ENCODE assay signal across 8 cellular contexts in genomic region chr19:48400018-48400742, GRCh38. TPM values are rescaled to one million over a fixed set of nuclear protein-coding genes. Genes with fewer than 3 reads are reported as not detected.
DNase-seq lines count a peak whose midpoint lies in the region; ATAC-seq and TF ChIP-seq lines count a peak whose summit lies in the region.

No MANE protein-coding gene starts in this region.

- peaks cover 0 to 8% (median 3%) of the 10 kb centered on the region in 5 experiments for H3K9me3 Mint-ChIP-seq in brain

- H3K27ac Mint-ChIP-seq in brain = peak overlapping the region in 4 of 5 experiments; percentile 58 to 97 (median 78)

- H3K9me3 ChIP-seq in aorta (ENCODE audit: control insufficient read depth, low read length) = no peaks in the 10 kb centered on the region

- H3K27me3 ChIP-seq in aorta (ENCODE audit: control insufficient read depth in 1 of 2, insufficient read depth in 2 of 2, low read length in 1 of 2) = no peaks in the 10 kb centered on the region

- no peak overlapping the region for H3K27ac ChIP-seq in aorta (ENCODE audit: low read depth in 1 of 2, low read length in 2 of 2)

- peaks cover 34% of the 10 kb centered on the region for H3K27me3 Mint-ChIP-seq in brain

- peaks cover 9% of the 10 kb centered on the region for H3K36me3 Mint-ChIP-seq in brain

- intact Hi-C loops in left colon (cut with DNase I, micrococcal nuclease) = no loop called here
- intact Hi-C loops in aorta (cut with DNase I) = no loop called here

- no peak for TF ChIP-seq CTCF in brain (conservative IDR thresholded peaks at IDR 0.05)

- ATAC-seq in left colon (peak; percentile 49), aorta (ENCODE audit: low FRiP score) (peak; percentile 85), GM18519 (IDR thresholded peaks at IDR 0.05; ENCODE audit: low FRiP score, unreplicated experiment) (no peak)

- 34 to 38% methylated on average over 14 of the region's 14 CpGs for WGBS in aorta, 2 donors

- peaks cover 61% of the 10 kb centered on the region for H3K4me1 Mint-ChIP-seq in brain

- H3K4me1 ChIP-seq in aorta (ENCODE audit: control insufficient read depth in 1 of 2, insufficient read depth in 2 of 2, low read length in 2 of 2) = no peaks in the 10 kb centered on the region

- peak overlapping the region in 4 of 5 experiments; percentile 66 to 74 (median 70) for H3K4me3 Mint-ChIP-seq in brain

- H3K36me3 ChIP-seq in aorta (ENCODE audit: control insufficient read depth in 1 of 2, insufficient read depth in 2 of 2, low read length in 1 of 2) = no peaks in the 10 kb centered on the region

- H3K4me3 ChIP-seq in aorta (ENCODE audit: low read length in 2 of 2) = no peak overlapping the region

- peak; percentile 44 for DNase-seq in activated naive CD4-positive, alpha-beta T cell treated with Interleukin-2 at 50 U/mL for 16 hours
- DNase-seq in activated naive CD4-positive, alpha-beta T cell (lab: John Stamatoyannopoulos, UW) = no peak
- DNase-seq in NCI-H748 (lab: John Stamatoyannopoulos, UW; ENCODE audit: unreplicated experiment) (peak; percentile 86), left colon (peak; percentile 51 to 60), aorta (peak; percentile 81 to 84), GDM1 (lab: John Stamatoyannopoulos, UW) (no peak)

RNA-seq across cellular contexts. Expression of gene GRIN2D, which starts 6.7 kb away (rescaled TPM):
- polyA plus RNA-seq in brain (ENCODE audit: insufficient read depth, low read depth, low replicate concordance) (2.1 TPM), aorta (under 1 TPM in 1 of 2 donors, not detected in 1; 0.03 TPM)
- total RNA-seq in left colon (under 1 TPM; 0.37 to 0.61 TPM), aorta (1 to 10 TPM in 1 of 2 donors, under 1 TPM in 1; 0.91 to 4.0 TPM)

RNA-seq across cellular contexts. Expression of gene KDELR1, which starts 8.8 kb away (rescaled TPM):
- 216 TPM for polyA plus RNA-seq in brain (ENCODE audit: insufficient read depth, low read depth, low replicate concordance)
- 100 to 1,000 TPM; 226 to 236 TPM for total RNA-seq in left colon
- total RNA-seq in aorta = 100 to 1,000 TPM in 1 of 2 donors, 10 to 100 TPM in 1; 94.0 to 128 TPM
- polyA plus RNA-seq in aorta = 100 to 1,000 TPM in 1 of 2 donors, 10 to 100 TPM in 1; 60.7 to 122 TPM

RNA-seq across cellular contexts. Expression of gene SYNGR4, which starts 36.0 kb away (rescaled TPM):
- polyA plus RNA-seq in brain (ENCODE audit: insufficient read depth, low read depth, low replicate concordance) (8.6 TPM), aorta (not detected)
- total RNA-seq in left colon (not detected), aorta (not detected)

RNA-seq across cellular contexts. Expression of gene TMEM143, which starts 36.4 kb away (rescaled TPM):
- polyA plus RNA-seq in brain (ENCODE audit: insufficient read depth, low read depth, low replicate concordance) (6.4 TPM), aorta (1 to 10 TPM; 6.4 to 6.6 TPM)
- total RNA-seq in left colon (10 to 100 TPM; 12.5 to 18.4 TPM), aorta (1 to 10 TPM; 4.9 to 9.2 TPM)

RNA-seq across cellular contexts. Expression of gene GRWD1, which starts 45.6 kb away (rescaled TPM):
- polyA plus RNA-seq in brain (ENCODE audit: insufficient read depth, low read depth, low replicate concordance) (20.4 TPM), aorta (1 to 10 TPM; 7.0 to 9.0 TPM)
- total RNA-seq in left colon (10 to 100 TPM; 22.3 to 25.1 TPM), aorta (10 to 100 TPM; 21.4 to 25.8 TPM)

Comparison
In these comparisons a context has a peak if more than half of its experiments do, and no peak if none do; other contexts are left out.
1. DNase-seq: peak in activated naive CD4-positive, alpha-beta T cell treated with Interleukin-2 at 50 U/mL for 16 hours (single experiment), NCI-H748 (single experiment), left colon (2 of 2) and aorta (2 of 2); none in activated naive CD4-positive, alpha-beta T cell (0 of 4) and GDM1 (single experiment).